Comparison of ENCODE assay signal across 1 cellular context in genomic region chr22:31952094-31952401, GRCh38.
TF ChIP-seq lines count a peak whose summit lies in the region.

No MANE protein-coding gene starts in this region.

TF ChIP-seq in K562, 482 proteins besides CTCF, POLR2A, EP300 and RAD21 (continued from another document):
- no peak for TF ChIP-seq RREB1 (CRISPR knock-in tag; IDR thresholded peaks at IDR 0.05)
- TF ChIP-seq FOXJ3 (CRISPR knock-in tag; IDR thresholded peaks at IDR 0.05), result no peak
- TF ChIP-seq SNAPC5 (CRISPR knock-in tag; IDR thresholded peaks at IDR 0.05), result no peak
- no peak for TF ChIP-seq ZNF57 (CRISPR knock-in tag; IDR thresholded peaks at IDR 0.05)
- no peak for TF ChIP-seq ZNF507 (tag; conservative IDR thresholded peaks at IDR 0.05)
- no peak for TF ChIP-seq HMBOX1 (IDR thresholded peaks at IDR 0.05)
- TF ChIP-seq SIN3A (IDR thresholded peaks at IDR 0.05; ENCODE audit: borderline replicate concordance in 2 of 2, control insufficient read depth in 1 of 2, low read depth in 2 of 2, low read length in 2 of 2), result no peak
- no peak for TF ChIP-seq HEY1 (CRISPR knock-in tag; IDR thresholded peaks at IDR 0.05; ENCODE audit: borderline replicate concordance)
- no peak for TF ChIP-seq PATZ1 (CRISPR knock-in tag; IDR thresholded peaks at IDR 0.05; ENCODE audit: borderline replicate concordance)
- TF ChIP-seq CREB3 (tag; conservative IDR thresholded peaks at IDR 0.05; ENCODE audit: low read depth), result no peak
- no peak for TF ChIP-seq WHSC1 (IDR thresholded peaks at IDR 0.05; ENCODE audit: low read length)
- TF ChIP-seq ERF (CRISPR knock-in tag; IDR thresholded peaks at IDR 0.05), result no peak
